Comparison of ENCODE assay signal across 8 cellular contexts in the genomic region with DNA sequence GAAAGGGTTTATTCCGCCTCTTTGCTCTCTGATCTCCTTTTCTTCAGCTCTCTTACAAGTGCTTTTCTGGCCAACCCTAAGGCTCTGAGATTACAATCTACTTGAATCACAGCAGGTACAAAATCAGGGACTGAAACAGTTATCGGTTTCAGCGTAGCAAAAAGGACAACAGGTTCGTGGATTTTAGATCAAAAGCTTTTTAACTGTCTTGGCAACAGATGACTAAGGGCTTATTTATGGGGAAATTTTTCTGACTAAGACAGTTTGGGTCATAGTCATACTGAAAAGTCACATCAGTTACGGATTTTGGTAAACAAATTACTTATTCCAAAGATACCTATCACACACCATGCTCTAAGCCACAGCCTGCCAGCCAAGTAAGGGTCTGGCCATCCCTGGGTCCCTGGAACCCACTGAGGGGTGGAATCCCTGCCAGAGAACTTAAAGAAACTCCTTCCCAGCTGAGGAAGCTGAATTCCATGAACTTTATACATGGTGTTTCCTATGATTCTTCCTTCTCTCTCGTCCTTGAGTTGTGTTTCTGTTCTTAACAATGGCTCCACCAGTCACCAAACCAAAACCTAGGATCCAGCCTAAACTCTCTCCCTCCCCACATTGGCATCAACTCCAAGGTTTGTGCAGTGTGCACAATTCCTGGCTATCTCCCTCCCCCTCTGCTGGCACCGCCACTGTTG.
A peak's percentile ranks its signal among the peaks of the same experiment; 100 is the strongest.
DNase-seq lines count a peak whose midpoint lies in the region; ATAC-seq, FAIRE-seq and TF ChIP-seq lines count a peak whose summit lies in the region.

No MANE protein-coding gene starts in this region.

- intact Hi-C loops in kidney (cut with DNase I): no loop called here

- H3K4me1 ChIP-seq in HUES48 (ENCODE audit: control insufficient read depth, insufficient read depth, low read length) (peaks cover 24% of the 10 kb centered on the region), kidney (ENCODE audit: control insufficient read depth in 1 of 2, insufficient read depth in 1 of 2, low read depth in 1 of 2, low read length in 2 of 2) (peaks cover 21 to 26% of the 10 kb centered on the region in 2 donors), thymus (ENCODE audit: control insufficient read depth, insufficient read depth, low read length) (peaks cover 9% of the 10 kb centered on the region)

- no peaks in the 10 kb centered on the region for H3K27me3 Mint-ChIP-seq in activated naive CD8-positive, alpha-beta T cell

- H3K27ac ChIP-seq in HUES48 (ENCODE audit: low read depth, low read length): no peak overlapping the region
- H3K27ac ChIP-seq in kidney (ENCODE audit: low read depth in 2 of 2, low read length in 2 of 2): peak overlapping the region in 1 of 2 donors; percentile 91
- peak overlapping the region; percentile 26 for H3K27ac ChIP-seq in thymus (ENCODE audit: low read depth)

- H3K4me3 Mint-ChIP-seq in activated naive CD8-positive, alpha-beta T cell: peak overlapping the region; percentile 93

- peak overlapping the region; percentile 92 for H3K27ac Mint-ChIP-seq in activated naive CD8-positive, alpha-beta T cell

- H3K4me1 Mint-ChIP-seq in activated naive CD8-positive, alpha-beta T cell (ENCODE audit: low read depth): peaks cover 61% of the 10 kb centered on the region

- no peaks in the 10 kb centered on the region for H3K9me3 Mint-ChIP-seq in activated naive CD8-positive, alpha-beta T cell (ENCODE audit: low read depth)

- H3K9me3 ChIP-seq in HUES48 (ENCODE audit: control insufficient read depth, insufficient read depth, low read length) (no peaks in the 10 kb centered on the region), kidney (ENCODE audit: control insufficient read depth in 1 of 2, low read length in 2 of 2) (no peaks in the 10 kb centered on the region), thymus (ENCODE audit: control insufficient read depth) (no peaks in the 10 kb centered on the region)

- peaks cover 2% of the 10 kb centered on the region; the same call in 1 of the 2 replicates for H3K36me3 ChIP-seq in HUES48 (ENCODE audit: control insufficient read depth, insufficient read depth, low read length)
- H3K36me3 ChIP-seq in kidney (ENCODE audit: control insufficient read depth in 1 of 2, insufficient read depth in 2 of 2, low read length in 2 of 2): peaks cover 0 to 5% of the 10 kb centered on the region in 2 donors
- no peaks in the 10 kb centered on the region for H3K36me3 ChIP-seq in thymus (ENCODE audit: control insufficient read depth, insufficient read depth)

- H3K27me3 ChIP-seq in HUES48 (ENCODE audit: control insufficient read depth, insufficient read depth, low read length) (peaks cover 26% of the 10 kb centered on the region), thymus (ENCODE audit: control insufficient read depth, insufficient read depth) (no peaks in the 10 kb centered on the region)

- peak; percentile 70 for DNase-seq in EH (ENCODE audit: low read depth)
- DNase-seq in kidney: peak; percentile 41
- DNase-seq in NCI-H1048 (lab: John Stamatoyannopoulos, UW): no peak
- no peak for DNase-seq in activated CD8-positive, alpha-beta memory T cell treated with anti-CD3 and anti-CD28 coated beads for 24 hours

- TF ChIP-seq CTCF in kidney (IDR thresholded peaks at IDR 0.05; ENCODE audit: borderline replicate concordance, extremely low read depth, insufficient read depth): no peak

- WGBS in thymus: 86% methylated on average over 7 of the region's 7 CpGs

- H3K4me3 ChIP-seq in HUES48 (ENCODE audit: low read depth, low read length) (peak overlapping the region; percentile 83), kidney (ENCODE audit: low read length in 2 of 2) (peak overlapping the region; percentile 65 to 82), thymus (ENCODE audit: low read length) (peak overlapping the region; percentile 90)

- FAIRE-seq in kidney (lab: Jason Lieb, UNC): no peak

- peak; percentile 43 for ATAC-seq in GM21360 (IDR thresholded peaks at IDR 0.05; ENCODE audit: unreplicated experiment)

- H3K36me3 Mint-ChIP-seq in activated naive CD8-positive, alpha-beta T cell: peaks cover 3% of the 10 kb centered on the region

- H3K9ac ChIP-seq in HUES48 (ENCODE audit: low read depth, low read length) (no peak overlapping the region), kidney (ENCODE audit: low read length in 2 of 2) (peak overlapping the region; percentile 63 to 85)

Comparison
In these comparisons a context has a peak if more than half of its experiments do, and no peak if none do; other contexts are left out.
1. DNase-seq: peak in EH (single experiment) and kidney (single experiment); none in NCI-H1048 (single experiment) and activated CD8-positive, alpha-beta memory T cell treated with anti-CD3 and anti-CD28 coated beads for 24 hours (single experiment).
2. Peak in every context shown above with its lines, with median percentiles within 50 percentile points of each other: H3K4me3 ChIP-seq.